Comparison of ENCODE assay signal across 18 cellular contexts in genomic region chr2:167504695-167505094, GRCh38.
DNase-seq lines count a peak whose midpoint lies in the region; ATAC-seq, FAIRE-seq and TF ChIP-seq lines count a peak whose summit lies in the region.
"Had no signal": no experiment of that assay in that cellular context is flagged by ENCODE, and none has a peak within 500 bp of the region (broad histone marks: within the 10 kb centered on the region; RNA-seq: fewer than 3 reads in every experiment).

No MANE protein-coding gene starts in this region.

- H3K4me3 ChIP-seq in bronchial epithelial cell (ENCODE audit: low read depth, low read length): no peak overlapping the region

- DNase-seq in COLO668 (lab: John Stamatoyannopoulos, UW; ENCODE audit: unreplicated experiment): peak; percentile 15
- peak; percentile 91 for DNase-seq in DMS53 (lab: John Stamatoyannopoulos, UW)
- peak; percentile 46 for DNase-seq in NCI-H345 treated with DMSO at 0.1 percent for 48 hours (lab: John Stamatoyannopoulos, UW; ENCODE audit: unreplicated experiment)
- peak; percentile 60 for DNase-seq in bronchial epithelial cell (ENCODE audit: low read depth)
- no peak for DNase-seq in NCI-H524 treated with DMSO at 0.1 percent for 48 hours (lab: John Stamatoyannopoulos, UW)
- DNase-seq in mesenteric fat pad (ENCODE audit: low spot score): no peak
- DNase-seq: ACHN; Calu3; CD4-positive, alpha-beta memory T cell; GOT3; H7; HFFc6 had no signal

- no peak for TF ChIP-seq CTCF in bronchial epithelial cell (IDR thresholded peaks at IDR 0.05; ENCODE audit: insufficient read depth, low read length, severe bottlenecking)

- no peaks in the 10 kb centered on the region for H3K27me3 ChIP-seq in bronchial epithelial cell (ENCODE audit: control insufficient read depth, insufficient read depth, low read length)

- FAIRE-seq in bronchial epithelial cell (lab: Jason Lieb, UNC): no peak
- FAIRE-seq: A204.1, G401.6, GM12891, GM18507 had no signal

- no peaks in the 10 kb centered on the region for H3K36me3 ChIP-seq in bronchial epithelial cell (ENCODE audit: control insufficient read depth, insufficient read depth, low read length)

- no peak for ATAC-seq in GM18870 (IDR thresholded peaks at IDR 0.05; ENCODE audit: unreplicated experiment)
- ATAC-seq: HCT116 had no signal

Comparison
In these comparisons a context has a peak if more than half of its experiments do, and no peak if none do; other contexts are left out.
1. DNase-seq: peak in COLO668 (single experiment), DMS53 (single experiment), NCI-H345 treated with DMSO at 0.1 percent for 48 hours (single experiment) and bronchial epithelial cell (single experiment); none in NCI-H524 treated with DMSO at 0.1 percent for 48 hours (single experiment) and mesenteric fat pad (single experiment).